1 cellular context compared by ENCODE assay signal in genomic region chr5:97229196-97229595, GRCh38.
TF ChIP-seq lines count a peak whose summit lies in the region.

No MANE protein-coding gene starts in this region.

TF ChIP-seq in HepG2, 621 proteins besides CTCF, POLR2A, EP300 and RAD21:
- TF ChIP-seq ZNF747 (CRISPR knock-in tag; IDR thresholded peaks at IDR 0.05; ENCODE audit: borderline replicate concordance) (no peak), KLF11 (CRISPR knock-in tag; IDR thresholded peaks at IDR 0.05) (no peak), HOXD1 (CRISPR knock-in tag; IDR thresholded peaks at IDR 0.05) (no peak), ZNF333 (CRISPR knock-in tag; IDR thresholded peaks at IDR 0.05; ENCODE audit: borderline replicate concordance) (no peak), ATF3 (CRISPR knock-in tag; IDR thresholded peaks at IDR 0.05) (no peak), HMG20B (CRISPR knock-in tag; conservative IDR thresholded peaks at IDR 0.05) (no peak), KMT2A (CRISPR knock-in tag; IDR thresholded peaks at IDR 0.05) (no peak), ZNF646 (CRISPR knock-in tag; IDR thresholded peaks at IDR 0.05) (no peak), SMC3 (IDR thresholded peaks at IDR 0.05; ENCODE audit: low read length) (no peak), PBX3 (CRISPR knock-in tag; IDR thresholded peaks at IDR 0.05; ENCODE audit: borderline replicate concordance) (no peak), ZNF234 (CRISPR knock-in tag; conservative IDR thresholded peaks at IDR 0.05) (no peak), RORA (CRISPR knock-in tag; IDR thresholded peaks at IDR 0.05) (no peak), KIAA2018 (CRISPR knock-in tag; IDR thresholded peaks at IDR 0.05; ENCODE audit: borderline replicate concordance) (no peak), ELF3 (CRISPR knock-in tag; IDR thresholded peaks at IDR 0.05) (no peak), MYC (CRISPR knock-in tag; IDR thresholded peaks at IDR 0.05; ENCODE audit: borderline replicate concordance) (no peak)
- TF ChIP-seq, protein P1, sequence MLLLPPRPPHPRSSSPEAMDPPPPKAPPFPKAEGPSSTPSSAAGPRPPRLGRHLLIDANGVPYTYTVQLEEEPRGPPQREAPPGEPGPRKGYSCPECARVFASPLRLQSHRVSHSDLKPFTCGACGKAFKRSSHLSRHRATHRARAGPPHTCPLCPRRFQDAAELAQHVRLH (CRISPR knock-in tag; IDR thresholded peaks at IDR 0.05; ENCODE audit: borderline replicate concordance, low read depth): no peak
